Comparison of ENCODE assay signal across 1 cellular context in the genomic region with DNA sequence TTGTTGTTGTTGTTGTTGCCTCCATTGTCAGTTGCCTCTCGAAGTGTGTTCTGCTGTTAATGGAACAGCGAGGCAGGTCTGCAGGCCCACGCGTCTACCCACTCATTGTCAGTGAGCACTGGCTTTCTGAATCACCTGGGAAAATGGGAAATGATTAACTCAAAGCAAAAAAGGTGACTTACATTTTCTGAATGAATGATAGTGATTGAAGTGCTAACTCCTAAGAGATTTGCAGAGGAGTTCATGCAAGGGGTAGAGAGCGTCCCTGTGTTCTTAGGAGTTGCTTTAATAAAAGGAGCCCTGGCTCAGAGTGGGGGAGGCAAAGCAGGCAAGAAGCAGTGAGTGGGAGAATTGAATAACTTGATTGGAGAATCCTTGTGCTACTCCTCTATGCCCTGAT.
TF ChIP-seq lines count a peak whose summit lies in the region.

No MANE protein-coding gene starts in this region.

TF ChIP-seq in GM23338, 12 proteins besides CTCF, POLR2A, EP300 and RAD21 (continued from another document):
- TF ChIP-seq, protein P1, sequence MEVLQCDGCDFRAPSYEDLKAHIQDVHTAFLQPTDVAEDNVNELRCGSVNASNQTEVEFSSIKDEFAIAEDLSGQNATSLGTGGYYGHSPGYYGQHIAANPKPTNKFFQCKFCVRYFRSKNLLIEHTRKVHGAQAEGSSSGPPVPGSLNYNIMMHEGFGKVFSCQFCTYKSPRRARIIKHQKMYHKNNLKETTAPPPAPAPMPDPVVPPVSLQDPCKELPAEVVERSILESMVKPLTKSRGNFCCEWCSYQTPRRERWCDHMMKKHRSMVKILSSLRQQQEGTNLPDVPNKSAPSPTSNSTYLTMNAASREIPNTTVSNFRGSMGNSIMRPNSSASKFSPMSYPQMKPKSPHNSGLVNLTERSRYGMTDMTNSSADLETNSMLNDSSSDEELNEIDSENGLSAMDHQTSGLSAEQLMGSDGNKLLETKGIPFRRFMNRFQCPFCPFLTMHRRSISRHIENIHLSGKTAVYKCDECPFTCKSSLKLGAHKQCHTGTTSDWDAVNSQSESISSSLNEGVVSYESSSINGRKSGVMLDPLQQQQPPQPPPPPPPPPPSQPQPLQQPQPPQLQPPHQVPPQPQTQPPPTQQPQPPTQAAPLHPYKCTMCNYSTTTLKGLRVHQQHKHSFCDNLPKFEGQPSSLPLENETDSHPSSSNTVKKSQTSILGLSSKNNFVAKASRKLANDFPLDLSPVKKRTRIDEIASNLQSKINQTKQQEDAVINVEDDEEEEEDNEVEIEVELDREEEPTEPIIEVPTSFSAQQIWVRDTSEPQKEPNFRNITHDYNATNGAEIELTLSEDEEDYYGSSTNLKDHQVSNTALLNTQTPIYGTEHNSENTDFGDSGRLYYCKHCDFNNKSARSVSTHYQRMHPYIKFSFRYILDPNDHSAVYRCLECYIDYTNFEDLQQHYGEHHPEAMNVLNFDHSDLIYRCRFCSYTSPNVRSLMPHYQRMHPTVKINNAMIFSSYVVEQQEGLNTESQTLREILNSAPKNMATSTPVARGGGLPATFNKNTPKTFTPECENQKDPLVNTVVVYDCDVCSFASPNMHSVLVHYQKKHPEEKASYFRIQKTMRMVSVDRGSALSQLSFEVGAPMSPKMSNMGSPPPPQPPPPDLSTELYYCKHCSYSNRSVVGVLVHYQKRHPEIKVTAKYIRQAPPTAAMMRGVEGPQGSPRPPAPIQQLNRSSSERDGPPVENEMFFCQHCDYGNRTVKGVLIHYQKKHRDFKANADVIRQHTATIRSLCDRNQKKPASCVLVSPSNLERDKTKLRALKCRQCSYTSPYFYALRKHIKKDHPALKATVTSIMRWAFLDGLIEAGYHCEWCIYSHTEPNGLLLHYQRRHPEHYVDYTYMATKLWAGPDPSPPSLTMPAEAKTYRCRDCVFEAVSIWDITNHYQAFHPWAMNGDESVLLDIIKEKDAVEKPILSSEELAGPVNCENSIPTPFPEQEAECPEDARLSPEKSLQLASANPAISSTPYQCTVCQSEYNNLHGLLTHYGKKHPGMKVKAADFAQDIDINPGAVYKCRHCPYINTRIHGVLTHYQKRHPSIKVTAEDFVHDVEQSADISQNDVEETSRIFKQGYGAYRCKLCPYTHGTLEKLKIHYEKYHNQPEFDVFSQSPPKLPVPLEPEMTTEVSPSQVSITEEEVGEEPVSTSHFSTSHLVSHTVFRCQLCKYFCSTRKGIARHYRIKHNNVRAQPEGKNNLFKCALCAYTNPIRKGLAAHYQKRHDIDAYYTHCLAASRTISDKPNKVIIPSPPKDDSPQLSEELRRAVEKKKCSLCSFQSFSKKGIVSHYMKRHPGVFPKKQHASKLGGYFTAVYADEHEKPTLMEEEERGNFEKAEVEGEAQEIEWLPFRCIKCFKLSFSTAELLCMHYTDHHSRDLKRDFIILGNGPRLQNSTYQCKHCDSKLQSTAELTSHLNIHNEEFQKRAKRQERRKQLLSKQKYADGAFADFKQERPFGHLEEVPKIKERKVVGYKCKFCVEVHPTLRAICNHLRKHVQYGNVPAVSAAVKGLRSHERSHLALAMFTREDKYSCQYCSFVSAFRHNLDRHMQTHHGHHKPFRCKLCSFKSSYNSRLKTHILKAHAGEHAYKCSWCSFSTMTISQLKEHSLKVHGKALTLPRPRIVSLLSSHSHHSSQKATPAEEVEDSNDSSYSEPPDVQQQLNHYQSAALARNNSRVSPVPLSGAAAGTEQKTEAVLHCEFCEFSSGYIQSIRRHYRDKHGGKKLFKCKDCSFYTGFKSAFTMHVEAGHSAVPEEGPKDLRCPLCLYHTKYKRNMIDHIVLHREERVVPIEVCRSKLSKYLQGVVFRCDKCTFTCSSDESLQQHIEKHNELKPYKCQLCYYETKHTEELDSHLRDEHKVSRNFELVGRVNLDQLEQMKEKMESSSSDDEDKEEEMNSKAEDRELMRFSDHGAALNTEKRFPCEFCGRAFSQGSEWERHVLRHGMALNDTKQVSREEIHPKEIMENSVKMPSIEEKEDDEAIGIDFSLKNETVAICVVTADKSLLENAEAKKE (CRISPR knock-in tag; IDR thresholded peaks at IDR 0.05): no peak
- no peak for TF ChIP-seq EZH2 (IDR thresholded peaks at IDR 0.05; ENCODE audit: low read depth, unreplicated experiment)
- TF ChIP-seq JUNB (IDR thresholded peaks at IDR 0.05; ENCODE audit: unreplicated experiment): no peak
- no peak for TF ChIP-seq NANOG (IDR thresholded peaks at IDR 0.05; ENCODE audit: borderline replicate concordance)
- TF ChIP-seq, protein P2, sequence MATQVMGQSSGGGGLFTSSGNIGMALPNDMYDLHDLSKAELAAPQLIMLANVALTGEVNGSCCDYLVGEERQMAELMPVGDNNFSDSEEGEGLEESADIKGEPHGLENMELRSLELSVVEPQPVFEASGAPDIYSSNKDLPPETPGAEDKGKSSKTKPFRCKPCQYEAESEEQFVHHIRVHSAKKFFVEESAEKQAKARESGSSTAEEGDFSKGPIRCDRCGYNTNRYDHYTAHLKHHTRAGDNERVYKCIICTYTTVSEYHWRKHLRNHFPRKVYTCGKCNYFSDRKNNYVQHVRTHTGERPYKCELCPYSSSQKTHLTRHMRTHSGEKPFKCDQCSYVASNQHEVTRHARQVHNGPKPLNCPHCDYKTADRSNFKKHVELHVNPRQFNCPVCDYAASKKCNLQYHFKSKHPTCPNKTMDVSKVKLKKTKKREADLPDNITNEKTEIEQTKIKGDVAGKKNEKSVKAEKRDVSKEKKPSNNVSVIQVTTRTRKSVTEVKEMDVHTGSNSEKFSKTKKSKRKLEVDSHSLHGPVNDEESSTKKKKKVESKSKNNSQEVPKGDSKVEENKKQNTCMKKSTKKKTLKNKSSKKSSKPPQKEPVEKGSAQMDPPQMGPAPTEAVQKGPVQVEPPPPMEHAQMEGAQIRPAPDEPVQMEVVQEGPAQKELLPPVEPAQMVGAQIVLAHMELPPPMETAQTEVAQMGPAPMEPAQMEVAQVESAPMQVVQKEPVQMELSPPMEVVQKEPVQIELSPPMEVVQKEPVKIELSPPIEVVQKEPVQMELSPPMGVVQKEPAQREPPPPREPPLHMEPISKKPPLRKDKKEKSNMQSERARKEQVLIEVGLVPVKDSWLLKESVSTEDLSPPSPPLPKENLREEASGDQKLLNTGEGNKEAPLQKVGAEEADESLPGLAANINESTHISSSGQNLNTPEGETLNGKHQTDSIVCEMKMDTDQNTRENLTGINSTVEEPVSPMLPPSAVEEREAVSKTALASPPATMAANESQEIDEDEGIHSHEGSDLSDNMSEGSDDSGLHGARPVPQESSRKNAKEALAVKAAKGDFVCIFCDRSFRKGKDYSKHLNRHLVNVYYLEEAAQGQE (IDR thresholded peaks at IDR 0.05; ENCODE audit: unreplicated experiment): no peak
- TF ChIP-seq ZNF114 (CRISPR knock-in tag; IDR thresholded peaks at IDR 0.05): no peak
